Comparison of ENCODE assay signal across 21 cellular contexts in the genomic region with DNA sequence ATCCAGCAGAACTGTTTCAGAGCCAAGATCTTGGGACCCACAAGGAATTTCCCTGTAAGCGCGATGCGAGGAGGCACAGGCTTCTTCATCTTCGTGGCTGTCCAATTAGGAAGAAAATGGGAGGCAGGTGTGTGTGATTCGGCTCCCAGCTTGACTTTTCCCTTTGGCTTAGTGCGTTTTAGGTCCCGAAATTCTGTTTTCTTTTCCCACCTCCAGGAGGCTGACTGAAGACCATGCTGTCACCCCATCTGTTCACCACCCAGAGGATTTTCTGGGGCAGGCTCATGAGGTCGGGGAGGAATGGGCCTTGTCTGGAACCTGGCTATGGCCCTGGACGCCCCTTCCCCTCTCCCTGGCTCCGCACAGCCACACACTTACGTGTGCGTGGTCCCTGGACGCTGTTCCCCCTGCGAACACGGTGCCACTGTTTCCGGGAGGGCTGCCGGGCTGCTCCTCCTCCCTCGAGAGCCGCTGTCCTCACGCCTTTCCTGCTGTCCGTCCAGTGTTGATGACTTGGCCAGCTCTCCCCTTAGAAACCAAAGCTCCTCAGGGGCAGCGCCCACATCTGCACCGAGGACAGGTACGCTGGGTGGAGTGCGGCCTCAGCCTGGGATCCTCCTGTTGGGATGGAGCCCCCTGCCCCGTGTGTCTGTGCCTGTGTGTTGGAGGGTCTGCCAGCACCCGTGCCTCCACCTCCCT. TPM values are rescaled to one million over a fixed set of nuclear protein-coding genes. Genes with fewer than 3 reads are reported as not detected.
DNase-seq lines count a peak whose midpoint lies in the region.
"Had no signal": no experiment of that assay in that cellular context is flagged by ENCODE, and none has a peak within 500 bp of the region (broad histone marks: within the 10 kb centered on the region; RNA-seq: fewer than 3 reads in every experiment).

No MANE protein-coding gene starts in this region.

- H3K23ac ChIP-seq in neuronal stem cell (ENCODE audit: low read depth, low read length, poor library complexity): peak overlapping the region; percentile 25

- no peak overlapping the region for H2AFZ ChIP-seq in neuronal stem cell (ENCODE audit: low read length)
- H2AFZ ChIP-seq: GM23248, PC-9 had no signal

- H3K9ac ChIP-seq in neuronal stem cell (ENCODE audit: low read depth, low read length, poor library complexity): peak overlapping the region; percentile 37
- H3K9ac ChIP-seq: GM23248 had no signal

- no CpG with 5 or more reads among the region's 27 CpGs for WGBS in neuronal stem cell (ENCODE audit: extremely low coverage in 2 of 2, insufficient read length in 2 of 2, insufficient replicate concordance in 1 of 2), 2 donors

- no peak overlapping the region for H3K27ac Mint-ChIP-seq in activated CD4-positive, alpha-beta memory T cell treated with anti-CD3 and anti-CD28 coated beads, Interleukin-2, amount 10 ng/mL, durations not matched to agents 7 days and 5 days
- no peak overlapping the region for H3K27ac Mint-ChIP-seq in activated T-helper 2 cell treated with anti-CD3 and anti-CD28 coated beads, Interferon-gamma antibody, Interleukin-2, Interleukin-4, amounts not matched to agents 10 μg/mL and 5 μg/mL and 100 μg/mL, durations not matched to agents 14 hours and 24 hours and 36 hours

- H2BK120ac ChIP-seq in neuronal stem cell (ENCODE audit: low read depth, low read length): no peak overlapping the region

- no peak overlapping the region for H4K8ac ChIP-seq in neuronal stem cell (ENCODE audit: low read depth, low read length)

- H3K9me3 ChIP-seq in neuronal stem cell (replicated peaks in 1 of 2; ENCODE audit: control insufficient read depth in 2 of 2, insufficient read depth in 1 of 2, low read depth in 1 of 2, low read length in 2 of 2): no peaks in the 10 kb centered on the region
- H3K9me3 ChIP-seq: BE2C had no signal

- CTCF ChIA-PET in activated CD4-positive, alpha-beta memory T cell treated with anti-CD3 and anti-CD28 coated beads, Interleukin-2, amount 10 ng/mL, durations not matched to agents 7 days and 5 days (lab: Charles Lee): interaction anchor here (1.7 kb wide), 1 partner anchor 11 kb away, joined by 5 read pairs; no protein-coding TSS in a partner anchor

- no peak overlapping the region for H3K4me3 Mint-ChIP-seq in activated CD4-positive, alpha-beta memory T cell treated with anti-CD3 and anti-CD28 coated beads, Interleukin-2, amount 10 ng/mL, durations not matched to agents 7 days and 5 days
- H3K4me3 Mint-ChIP-seq in activated T-helper 2 cell treated with anti-CD3 and anti-CD28 coated beads, Interferon-gamma antibody, Interleukin-2, Interleukin-4, amounts not matched to agents 10 μg/mL and 5 μg/mL and 100 μg/mL, durations not matched to agents 14 hours and 24 hours and 36 hours (ENCODE audit: low read depth): no peak overlapping the region

- no peak overlapping the region for H2BK15ac ChIP-seq in neuronal stem cell (ENCODE audit: low read length)

- H3K27me3 Mint-ChIP-seq in activated CD4-positive, alpha-beta memory T cell treated with anti-CD3 and anti-CD28 coated beads, Interleukin-2, amount 10 ng/mL, durations not matched to agents 7 days and 5 days: peaks cover 11% of the 10 kb centered on the region
- H3K27me3 Mint-ChIP-seq in activated T-helper 2 cell treated with anti-CD3 and anti-CD28 coated beads, Interferon-gamma antibody, Interleukin-2, Interleukin-4, amounts not matched to agents 10 μg/mL and 5 μg/mL and 100 μg/mL, durations not matched to agents 14 hours and 24 hours and 36 hours (ENCODE audit: low read depth): peaks cover 9% of the 10 kb centered on the region

- H3K4me2 ChIP-seq in neuronal stem cell (ENCODE audit: insufficient read depth, low read length, poor library complexity, severe bottlenecking): no peak overlapping the region
- H3K4me2 ChIP-seq: PC-9 had no signal

- peak overlapping the region; percentile 84 for H3K4ac ChIP-seq in neuronal stem cell (ENCODE audit: low read length)

- peak overlapping the region; percentile 73 for H2BK12ac ChIP-seq in neuronal stem cell (ENCODE audit: low read length)

- H3K4me1 ChIP-seq in neuronal stem cell (ENCODE audit: control insufficient read depth in 2 of 2, insufficient read depth in 1 of 2, low read depth in 1 of 2, low read length in 2 of 2): peaks cover 0 to 2% of the 10 kb centered on the region in 2 donors
- H3K4me1 ChIP-seq: BE2C had no signal

- H3K14ac ChIP-seq in neuronal stem cell (ENCODE audit: low read length): peak overlapping the region; percentile 38

- POLR2A ChIA-PET in activated CD4-positive, alpha-beta memory T cell treated with anti-CD3 and anti-CD28 coated beads, Interleukin-2, amount 10 ng/mL, durations not matched to agents 7 days and 5 days (lab: Charles Lee): no interaction called here

- H3K4me1 Mint-ChIP-seq in activated CD4-positive, alpha-beta memory T cell treated with anti-CD3 and anti-CD28 coated beads, Interleukin-2, amount 10 ng/mL, durations not matched to agents 7 days and 5 days: peaks cover 2% of the 10 kb centered on the region
- peaks cover 1% of the 10 kb centered on the region for H3K4me1 Mint-ChIP-seq in activated T-helper 2 cell treated with anti-CD3 and anti-CD28 coated beads, Interferon-gamma antibody, Interleukin-2, Interleukin-4, amounts not matched to agents 10 μg/mL and 5 μg/mL and 100 μg/mL, durations not matched to agents 14 hours and 24 hours and 36 hours (ENCODE audit: low read depth)

- no peaks in the 10 kb centered on the region for H3K79me1 ChIP-seq in neuronal stem cell (ENCODE audit: low read depth, low read length)

- no peak overlapping the region for H3K4me3 ChIP-seq in neuronal stem cell (ENCODE audit: low read length in 2 of 2)
- H3K4me3 ChIP-seq: GM23248, PC-9 had no signal

- H3K27ac ChIP-seq in neuronal stem cell (replicated peaks; ENCODE audit: low read length): no peak overlapping the region
- H3K27ac ChIP-seq: GM23248, PC-9 had no signal

- peak; percentile 85 for DNase-seq in DMS 273 treated with DMSO at 0.1 percent for 48 hours (lab: John Stamatoyannopoulos, UW)
- peak; percentile 66 for DNase-seq in NCI-H2171 (lab: John Stamatoyannopoulos, UW)
- DNase-seq in cerebellar cortex (ENCODE audit: low spot score): peak; percentile 85
- no peak for DNase-seq in neuronal stem cell (ENCODE audit: low spot score)
- DNase-seq in activated CD4-positive, alpha-beta memory T cell treated with anti-CD3 and anti-CD28 coated beads, Interleukin-2, amount 10 ng/mL, durations not matched to agents 7 days and 5 days: no peak
- no peak for DNase-seq in activated T-helper 2 cell treated with anti-CD3 and anti-CD28 coated beads, Interferon-gamma antibody, Interleukin-2, Interleukin-4, amounts not matched to agents 10 μg/mL and 5 μg/mL and 100 μg/mL, durations not matched to agents 14 hours and 24 hours and 36 hours (ENCODE audit: low spot score)
- DNase-seq in inferior parietal cortex (ENCODE audit: extremely low spot score): no peak
- DNase-seq: BE2C, DMS79 treated with DMSO at 0.1 percent for 48 hours, HCEC 1CT, KBM-7, MM.1S, NCI-H1048, NCI-H1417 treated with DMSO at 0.1 percent for 48 hours, NCI-H1930, NCI-H69, PC-9, RPMI8226, SHP77 had no signal

- no peaks in the 10 kb centered on the region for H3K9me3 Mint-ChIP-seq in activated CD4-positive, alpha-beta memory T cell treated with anti-CD3 and anti-CD28 coated beads, Interleukin-2, amount 10 ng/mL, durations not matched to agents 7 days and 5 days
- H3K9me3 Mint-ChIP-seq in activated T-helper 2 cell treated with anti-CD3 and anti-CD28 coated beads, Interferon-gamma antibody, Interleukin-2, Interleukin-4, amounts not matched to agents 10 μg/mL and 5 μg/mL and 100 μg/mL, durations not matched to agents 14 hours and 24 hours and 36 hours: no peaks in the 10 kb centered on the region

- no peaks in the 10 kb centered on the region for H3K36me3 ChIP-seq in neuronal stem cell (replicated peaks in 1 of 2; ENCODE audit: control insufficient read depth in 2 of 2, insufficient read depth in 2 of 2, low read length in 2 of 2)
- H3K36me3 ChIP-seq: BE2C had no signal

- H3K18ac ChIP-seq in neuronal stem cell (ENCODE audit: low read length): no peak overlapping the region

- no peak overlapping the region for H2BK5ac ChIP-seq in neuronal stem cell (ENCODE audit: low read length)

- intact Hi-C loops in activated T-helper 2 cell treated with anti-CD3 and anti-CD28 coated beads, Interferon-gamma antibody, Interleukin-2, Interleukin-4, amounts not matched to agents 10 μg/mL and 5 μg/mL and 100 μg/mL, durations not matched to agents 14 hours and 24 hours and 36 hours (cut with micrococcal nuclease): no loop called here

- H4K91ac ChIP-seq in neuronal stem cell (ENCODE audit: low read depth, low read length, poor library complexity): no peak overlapping the region

- peak overlapping the region; percentile 93 for H2AK5ac ChIP-seq in neuronal stem cell (ENCODE audit: low read depth, low read length)

- H3K27me3 ChIP-seq in neuronal stem cell (ENCODE audit: control insufficient read depth in 3 of 3, insufficient read depth in 3 of 3, low read depth in 1 of 3, low read length in 3 of 3): peaks cover 0 to 69% (median 0%) of the 10 kb centered on the region in 3 experiments

- no peaks in the 10 kb centered on the region for H3K36me3 Mint-ChIP-seq in activated CD4-positive, alpha-beta memory T cell treated with anti-CD3 and anti-CD28 coated beads, Interleukin-2, amount 10 ng/mL, durations not matched to agents 7 days and 5 days (ENCODE audit: low read depth)
- H3K36me3 Mint-ChIP-seq in activated T-helper 2 cell treated with anti-CD3 and anti-CD28 coated beads, Interferon-gamma antibody, Interleukin-2, Interleukin-4, amounts not matched to agents 10 μg/mL and 5 μg/mL and 100 μg/mL, durations not matched to agents 14 hours and 24 hours and 36 hours (ENCODE audit: low read depth): no peaks in the 10 kb centered on the region

RNA-seq across cellular contexts. Expression of a gene that starts 2.7 kb away (rescaled TPM):
- not detected for polyA plus RNA-seq in neuronal stem cell (2013, experiment 1 of 2)
- not detected for polyA plus RNA-seq in neuronal stem cell (2013, experiment 2 of 2)
- total RNA-seq in activated CD4-positive, alpha-beta memory T cell treated with anti-CD3 and anti-CD28 coated beads, Interleukin-2, amount 10 ng/mL, durations not matched to agents 7 days and 5 days: not detected
- not detected in 2 replicates for total RNA-seq in activated T-helper 2 cell treated with anti-CD3 and anti-CD28 coated beads, Interferon-gamma antibody, Interleukin-2, Interleukin-4, amounts not matched to agents 10 μg/mL and 5 μg/mL and 100 μg/mL, durations not matched to agents 14 hours and 24 hours and 36 hours
- total RNA-seq: A673, GM23248, PC-9 had no signal
- polyA plus RNA-seq: GM23248 had no signal

RNA-seq across cellular contexts. Expression of a gene that starts 12.2 kb away (rescaled TPM):
- 57.0 TPM for polyA plus RNA-seq in neuronal stem cell (2013, experiment 1 of 2)
- polyA plus RNA-seq in neuronal stem cell (2013, experiment 2 of 2): 58.2 TPM
- 10 to 100 TPM; 44.9 to 45.8 TPM for total RNA-seq in activated CD4-positive, alpha-beta memory T cell treated with anti-CD3 and anti-CD28 coated beads, Interleukin-2, amount 10 ng/mL, durations not matched to agents 7 days and 5 days
- total RNA-seq in activated T-helper 2 cell treated with anti-CD3 and anti-CD28 coated beads, Interferon-gamma antibody, Interleukin-2, Interleukin-4, amounts not matched to agents 10 μg/mL and 5 μg/mL and 100 μg/mL, durations not matched to agents 14 hours and 24 hours and 36 hours: 56.5 and 57.5 TPM in 2 replicates

RNA-seq across cellular contexts. Expression of a gene that starts 12.4 kb away (rescaled TPM):
- polyA plus RNA-seq in neuronal stem cell (2013, experiment 1 of 2): 9.6 TPM
- polyA plus RNA-seq in neuronal stem cell (2013, experiment 2 of 2): 9.1 TPM
- total RNA-seq in activated CD4-positive, alpha-beta memory T cell treated with anti-CD3 and anti-CD28 coated beads, Interleukin-2, amount 10 ng/mL, durations not matched to agents 7 days and 5 days: 10 to 100 TPM; 35.2 to 38.2 TPM
- total RNA-seq in activated T-helper 2 cell treated with anti-CD3 and anti-CD28 coated beads, Interferon-gamma antibody, Interleukin-2, Interleukin-4, amounts not matched to agents 10 μg/mL and 5 μg/mL and 100 μg/mL, durations not matched to agents 14 hours and 24 hours and 36 hours: 26.1 and 27.8 TPM in 2 replicates

RNA-seq across cellular contexts. Expression of a gene that starts 57.4 kb away (rescaled TPM):
- polyA plus RNA-seq in neuronal stem cell (2013, experiment 1 of 2): 146 TPM
- polyA plus RNA-seq in neuronal stem cell (2013, experiment 2 of 2): 150 TPM
- total RNA-seq in activated CD4-positive, alpha-beta memory T cell treated with anti-CD3 and anti-CD28 coated beads, Interleukin-2, amount 10 ng/mL, durations not matched to agents 7 days and 5 days: 100 to 1,000 TPM; 129 to 136 TPM
- 294 and 300 TPM in 2 replicates for total RNA-seq in activated T-helper 2 cell treated with anti-CD3 and anti-CD28 coated beads, Interferon-gamma antibody, Interleukin-2, Interleukin-4, amounts not matched to agents 10 μg/mL and 5 μg/mL and 100 μg/mL, durations not matched to agents 14 hours and 24 hours and 36 hours

Comparison
In these comparisons a context has a peak if more than half of its experiments do, and no peak if none do; other contexts are left out.
1. DNase-seq: peak in DMS 273 treated with DMSO at 0.1 percent for 48 hours (single experiment), NCI-H2171 (single experiment) and cerebellar cortex (single experiment); none in neuronal stem cell (single experiment), activated CD4-positive, alpha-beta memory T cell treated with anti-CD3 and anti-CD28 coated beads, Interleukin-2, amount 10 ng/mL, durations not matched to agents 7 days and 5 days (single experiment), activated T-helper 2 cell treated with anti-CD3 and anti-CD28 coated beads, Interferon-gamma antibody, Interleukin-2, Interleukin-4, amounts not matched to agents 10 μg/mL and 5 μg/mL and 100 μg/mL, durations not matched to agents 14 hours and 24 hours and 36 hours (single experiment) and inferior parietal cortex (single experiment).